ENCODE assay signal across 1 cellular context in the genomic region with DNA sequence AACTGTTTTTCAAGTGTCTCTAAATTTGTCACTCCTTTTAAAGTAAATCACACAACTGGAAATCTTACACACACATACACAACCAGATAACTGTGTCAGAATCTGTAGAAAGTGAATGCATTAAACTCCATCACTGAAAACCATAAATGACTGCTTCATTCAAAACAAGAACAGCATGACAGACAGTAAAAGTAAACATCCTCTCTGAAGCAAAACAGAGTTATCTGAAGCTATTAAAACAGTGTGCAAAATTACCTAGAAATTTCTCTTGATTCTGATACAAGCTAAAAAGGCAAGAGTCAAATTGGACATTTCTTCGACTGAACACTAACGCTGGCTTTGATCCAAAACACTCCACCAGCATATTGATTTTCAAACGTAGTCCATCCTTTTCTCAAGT.
TF ChIP-seq lines count a peak whose summit lies in the region.

No MANE protein-coding gene starts in this region.

TF ChIP-seq in liver, 16 proteins besides CTCF, POLR2A, EP300 and RAD21 (continued from another document):
- TF ChIP-seq, protein P1, sequence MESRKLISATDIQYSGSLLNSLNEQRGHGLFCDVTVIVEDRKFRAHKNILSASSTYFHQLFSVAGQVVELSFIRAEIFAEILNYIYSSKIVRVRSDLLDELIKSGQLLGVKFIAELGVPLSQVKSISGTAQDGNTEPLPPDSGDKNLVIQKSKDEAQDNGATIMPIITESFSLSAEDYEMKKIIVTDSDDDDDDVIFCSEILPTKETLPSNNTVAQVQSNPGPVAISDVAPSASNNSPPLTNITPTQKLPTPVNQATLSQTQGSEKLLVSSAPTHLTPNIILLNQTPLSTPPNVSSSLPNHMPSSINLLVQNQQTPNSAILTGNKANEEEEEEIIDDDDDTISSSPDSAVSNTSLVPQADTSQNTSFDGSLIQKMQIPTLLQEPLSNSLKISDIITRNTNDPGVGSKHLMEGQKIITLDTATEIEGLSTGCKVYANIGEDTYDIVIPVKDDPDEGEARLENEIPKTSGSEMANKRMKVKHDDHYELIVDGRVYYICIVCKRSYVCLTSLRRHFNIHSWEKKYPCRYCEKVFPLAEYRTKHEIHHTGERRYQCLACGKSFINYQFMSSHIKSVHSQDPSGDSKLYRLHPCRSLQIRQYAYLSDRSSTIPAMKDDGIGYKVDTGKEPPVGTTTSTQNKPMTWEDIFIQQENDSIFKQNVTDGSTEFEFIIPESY (IDR thresholded peaks at IDR 0.05), result peak; percentile 25
